ENCODE assay signal across 1 cellular context in the genomic region with DNA sequence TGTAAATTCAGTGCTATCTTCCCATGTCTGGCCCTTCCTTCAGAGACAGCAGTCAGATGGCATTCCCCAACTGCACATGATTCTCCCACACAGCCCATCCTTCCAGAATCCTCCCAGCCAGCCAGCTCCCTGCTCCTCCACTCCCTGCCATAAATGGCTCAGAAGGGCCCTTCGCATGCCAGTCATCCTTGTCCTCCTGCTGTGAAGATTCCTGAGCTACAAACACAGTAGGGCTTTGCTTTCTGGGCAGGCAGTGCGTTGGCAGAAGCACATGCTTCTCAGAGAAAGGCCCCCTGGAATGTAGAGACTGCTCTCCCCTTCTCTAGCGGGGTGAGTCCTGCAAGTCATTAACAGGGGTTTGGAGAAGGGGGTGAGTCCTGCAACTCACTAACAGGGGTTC.
TF ChIP-seq lines count a peak whose summit lies in the region.

No MANE protein-coding gene starts in this region.

TF ChIP-seq in H1, 55 proteins besides CTCF, POLR2A, EP300 and RAD21:
- TF ChIP-seq, protein P1, sequence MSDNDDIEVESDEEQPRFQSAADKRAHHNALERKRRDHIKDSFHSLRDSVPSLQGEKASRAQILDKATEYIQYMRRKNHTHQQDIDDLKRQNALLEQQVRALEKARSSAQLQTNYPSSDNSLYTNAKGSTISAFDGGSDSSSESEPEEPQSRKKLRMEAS (IDR thresholded peaks at IDR 0.05), result peak; percentile 85
- TF ChIP-seq SP4 (IDR thresholded peaks at IDR 0.05; ENCODE audit: low read length) (no peak), KDM1A (IDR thresholded peaks at IDR 0.05; ENCODE audit: borderline replicate concordance, low read length) (0 out of 2 replicates have a peak, but pooled peaks have one; percentile 12), HDAC2 (IDR thresholded peaks at IDR 0.05; ENCODE audit: borderline replicate concordance in 1 of 2, low read depth in 2 of 2, low read length in 2 of 2) (0 out of 4 replicates have a peak, but pooled peaks of 1 of the 2 experiments have one; percentile 54), TEAD4 (IDR thresholded peaks at IDR 0.05; ENCODE audit: low read depth, low read length) (peak; percentile 44; the same call in 1 of the 2 replicates), CBX8 (IDR thresholded peaks at IDR 0.05; ENCODE audit: borderline replicate concordance, low read depth, low read length) (no peak), SRF (IDR thresholded peaks at IDR 0.05; ENCODE audit: low read depth, low read length) (peak; percentile 72)
- TF ChIP-seq, protein P2, sequence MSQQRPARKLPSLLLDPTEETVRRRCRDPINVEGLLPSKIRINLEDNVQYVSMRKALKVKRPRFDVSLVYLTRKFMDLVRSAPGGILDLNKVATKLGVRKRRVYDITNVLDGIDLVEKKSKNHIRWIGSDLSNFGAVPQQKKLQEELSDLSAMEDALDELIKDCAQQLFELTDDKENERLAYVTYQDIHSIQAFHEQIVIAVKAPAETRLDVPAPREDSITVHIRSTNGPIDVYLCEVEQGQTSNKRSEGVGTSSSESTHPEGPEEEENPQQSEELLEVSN (IDR thresholded peaks at IDR 0.05), result peak; percentile 58; the same call in 1 of the 2 replicates
